Comparison of ENCODE assay signal across 21 cellular contexts in genomic region chr7:43565786-43566185, GRCh38. TPM values are rescaled to one million over a fixed set of nuclear protein-coding genes. Genes with fewer than 3 reads are reported as not detected.
DNase-seq lines count a peak whose midpoint lies in the region; ATAC-seq, FAIRE-seq and TF ChIP-seq lines count a peak whose summit lies in the region.
"Had no signal": no experiment of that assay in that cellular context is flagged by ENCODE, and none has a peak within 500 bp of the region (broad histone marks: within the 10 kb centered on the region; RNA-seq: fewer than 3 reads in every experiment).

No MANE protein-coding gene starts in this region.

- BruUV-seq in HepG2 (replicated peaks; lab: Mats Ljungman, UMichigan): no TSS peak

- H3K9me3 ChIP-seq in HepG2 (ENCODE audit: low read length) (no peaks in the 10 kb centered on the region), right lobe of liver (no peaks in the 10 kb centered on the region)
- H3K9me3 ChIP-seq: breast epithelium, gastrocnemius medialis had no signal

- H4K20me1 ChIP-seq in HepG2 (ENCODE audit: insufficient read depth, low read length): no peaks in the 10 kb centered on the region

- intact Hi-C loops in HepG2 (cut with micrococcal nuclease; ENCODE audit: unreplicated experiment): no loop called here
- intact Hi-C loops in right lobe of liver (cut with DNase I): no loop called here

- H3K9ac ChIP-seq in HepG2 (ENCODE audit: insufficient read depth, low read depth, low read length): no peak overlapping the region

- 52% methylated on average over 6 of the region's 6 CpGs for WGBS in HepG2 (ENCODE audit: low lambda C conversion rate)
- 52% methylated on average over 6 of the region's 6 CpGs for WGBS in right lobe of liver (ENCODE audit: insufficient coverage, low coverage, low lambda C conversion rate, missing lambda C conversion rate)

- no peak for FAIRE-seq in HepG2 (lab: Jason Lieb, UNC)

- no peak for TF ChIP-seq RAD21 in HepG2 (CRISPR knock-in tag; IDR thresholded peaks at IDR 0.05)

- H3K27ac ChIP-seq in HepG2 (ENCODE audit: extremely low read length, insufficient read depth, low read length): no peak overlapping the region
- no peak overlapping the region for H3K27ac ChIP-seq in right lobe of liver
- H3K27ac ChIP-seq: breast epithelium, gastrocnemius medialis, HL-60 had no signal

- no peak for TF ChIP-seq POLR2A in HepG2 (IDR thresholded peaks at IDR 0.05; ENCODE audit: insufficient read depth in 1 of 2, low read depth in 2 of 2, low read length in 2 of 2)
- TF ChIP-seq POLR2A in right lobe of liver (IDR thresholded peaks at IDR 0.05): no peak

- no peaks in the 10 kb centered on the region for H3K79me2 ChIP-seq in HepG2 (ENCODE audit: insufficient read depth, low read length)

- no peak for ATAC-seq in HepG2
- ATAC-seq in right lobe of liver: no peak
- ATAC-seq in HG02798 (IDR thresholded peaks at IDR 0.05; ENCODE audit: poor library complexity, unreplicated experiment): no peak
- ATAC-seq in GM21825 (IDR thresholded peaks at IDR 0.05; ENCODE audit: unreplicated experiment): no peak
- ATAC-seq: gastrocnemius medialis, right cardiac atrium had no signal

- in situ Hi-C loops in HepG2 (cut with HindIII; ENCODE audit: extremely low pct_ligation_motif_present, low pct_unique_long_range_greater_than_20kb): no loop called here
- in situ Hi-C loops in G401 (cut with HindIII; ENCODE audit: low sequenced_read_pairs): no loop called here

- H3K4me1 ChIP-seq in HepG2 (ENCODE audit: insufficient read depth, low read length) (peaks cover 14% of the 10 kb centered on the region), right lobe of liver (peaks cover 0 to 4% (median 0%) of the 10 kb centered on the region in 4 donors)
- H3K4me1 ChIP-seq: breast epithelium, gastrocnemius medialis had no signal

- H3K27me3 ChIP-seq in HepG2 (ENCODE audit: control insufficient read depth in 1 of 2, insufficient read depth in 2 of 2, low read length in 2 of 2) (no peaks in the 10 kb centered on the region; a peak in 2 of 5 replicates), right lobe of liver (no peaks in the 10 kb centered on the region)
- H3K27me3 ChIP-seq: breast epithelium, gastrocnemius medialis had no signal

- DNase-seq in HepG2 (ENCODE audit: low spot score): no peak
- DNase-seq in right lobe of liver: no peak
- DNase-seq in RPMI7951 (ENCODE audit: low read depth): peak; percentile 54
- DNase-seq in fibroblast of mammary gland (ENCODE audit: low read depth): peak; percentile 21
- DNase-seq in G401 (ENCODE audit: low spot score): no peak
- DNase-seq in MV-4-11 (lab: John Stamatoyannopoulos, UW): no peak
- DNase-seq: activated CD8-positive, alpha-beta memory T cell treated with anti-CD3 and anti-CD28 coated beads, Interleukin-2, amount 50 U/mL, for 48 hours; activated effector memory CD4-positive, alpha-beta T cell treated with Interleukin-2 at 50 U/mL for 16 hours; CD4-positive, CD25-positive, alpha-beta regulatory T cell; cortex of kidney; DMS79; gastrocnemius medialis; kidney glomerular epithelial cell; NCI-H1436 treated with DMSO at 0.1 percent for 48 hours; NCI-H2171 treated with DMSO at 0.1 percent for 48 hours; right cardiac atrium; substantia nigra had no signal

- H2AFZ ChIP-seq in HepG2 (ENCODE audit: low read length): no peak overlapping the region

- TF ChIP-seq EP300 in HepG2 (IDR thresholded peaks at IDR 0.05; ENCODE audit: low read depth in 2 of 2, low read length in 2 of 2): no peak
- TF ChIP-seq EP300 in HepG2 (CRISPR knock-in tag; IDR thresholded peaks at IDR 0.05; ENCODE audit: borderline replicate concordance): no peak

- no peak overlapping the region for H3K4me2 ChIP-seq in HepG2 (ENCODE audit: low read depth, low read length)

- POLR2A ChIA-PET in HepG2 (lab: Yijun Ruan, JAX): no interaction called here

- H3K36me3 ChIP-seq in HepG2 (replicated peaks in 1 of 2; ENCODE audit: control insufficient read depth in 1 of 2, insufficient read depth in 2 of 2, low read length in 2 of 2) (no peaks in the 10 kb centered on the region), right lobe of liver (no peaks in the 10 kb centered on the region)
- H3K36me3 ChIP-seq: breast epithelium, gastrocnemius medialis had no signal

- TF ChIP-seq CTCF in HepG2 (CRISPR knock-in tag; IDR thresholded peaks at IDR 0.05): no peak
- TF ChIP-seq CTCF in right lobe of liver (IDR thresholded peaks at IDR 0.05): no peak
- TF ChIP-seq CTCF in fibroblast of mammary gland (conservative IDR thresholded peaks at IDR 0.05; ENCODE audit: control insufficient read depth, insufficient read depth, low read depth, low read length): no peak

- CTCF ChIA-PET in HepG2 (lab: Yijun Ruan, JAX; ENCODE audit: low intra/inter-chr PET ratio, low total read pairs): no interaction called here

- H3K4me3 ChIP-seq in HepG2 (replicated peaks in 1 of 3; ENCODE audit: insufficient read depth in 1 of 3, low read depth in 2 of 3, low read length in 3 of 3) (no peak overlapping the region), right lobe of liver (no peak overlapping the region), fibroblast of mammary gland (ENCODE audit: control insufficient read depth, low read depth, low read length) (no peak overlapping the region)
- H3K4me3 ChIP-seq: breast epithelium, gastrocnemius medialis had no signal

TF ChIP-seq in HepG2, 621 proteins besides CTCF, POLR2A, EP300 and RAD21:
- TF ChIP-seq RAD51 (IDR thresholded peaks at IDR 0.05; ENCODE audit: borderline replicate concordance) (peak; percentile 64; the same call in 1 of the 2 replicates), MAFF (IDR thresholded peaks at IDR 0.05; ENCODE audit: low read depth, low read length) (peak; percentile 77), MAFK (conservative IDR thresholded peaks at IDR 0.05 in 1 of 2, IDR thresholded peaks at IDR 0.05 in 1 of 2; ENCODE audit: low read length in 2 of 2) (peak; percentile 75 to 83), ETV6 (CRISPR knock-in tag; conservative IDR thresholded peaks at IDR 0.05) (no peak)

RNA-seq across cellular contexts. Expression of gene STK17A, which starts 17.1 kb away (rescaled TPM):
- total RNA-seq in HepG2 (2016; rRNA removed; fragmentation: Illumina TruSeq; extraction: Trizol) (24.3 and 30.2 TPM in 2 replicates), right lobe of liver (10 to 100 TPM in 3 of 6 experiments, 1 to 10 TPM in 3; 1.7 to 20.9 (median 7.9) TPM)
- total RNA-seq in HepG2 (2016; cell fraction: cytosol; rRNA removed; fragmentation: Illumina TruSeq; extraction: Trizol; ENCODE audit: low read depth): 5.3 and 5.9 TPM in 2 replicates
- total RNA-seq in HepG2 (2016; cell fraction: insoluble cytoplasmic fraction; rRNA removed; fragmentation: Illumina TruSeq; extraction: Trizol): 24.1 and 28.2 TPM in 2 replicates
- total RNA-seq in HepG2 (2016; cell fraction: membrane; rRNA removed; fragmentation: Illumina TruSeq; extraction: Trizol): 10.8 and 11.7 TPM in 2 replicates
- 13.0 and 16.0 TPM in 2 replicates for total RNA-seq in HepG2 (2016; cell fraction: nucleus; rRNA removed; fragmentation: Illumina TruSeq; extraction: Trizol)
- 16.3 and 18.6 TPM in 2 replicates for polyA plus RNA-seq in HepG2 (2011; rRNA removed)
- polyA plus RNA-seq in HepG2 (2011; cell fraction: cytosol; rRNA removed): 8.2 and 13.1 TPM in 2 replicates
- 9.5 and 12.7 TPM in 2 replicates for polyA plus RNA-seq in HepG2 (2011; cell fraction: nucleus; rRNA removed)
- polyA plus RNA-seq in HepG2 (2012): 44.1 and 47.2 TPM in 2 replicates
- polyA plus RNA-seq in HepG2 (2016; cell fraction: cytosol; fragmentation: Illumina TruSeq; extraction: Trizol; ENCODE audit: low read depth): 3.7 and 4.1 TPM in 2 replicates
- 20.8 and 22.2 TPM in 2 replicates for polyA plus RNA-seq in HepG2 (2016; cell fraction: insoluble cytoplasmic fraction; fragmentation: Illumina TruSeq; extraction: Trizol; ENCODE audit: low read depth)
- 5.4 and 6.7 TPM in 2 replicates for polyA plus RNA-seq in HepG2 (2016; cell fraction: membrane; fragmentation: Illumina TruSeq; extraction: Trizol; ENCODE audit: low read depth)
- 17.1 and 19.2 TPM in 2 replicates for polyA plus RNA-seq in HepG2 (2016; cell fraction: nucleus; fragmentation: Illumina TruSeq; extraction: Trizol; ENCODE audit: insufficient read depth, low read depth)
- polyA minus RNA-seq in HepG2 (2011; rRNA and poly(A)+ RNA removed; ENCODE audit: low replicate concordance): 6.8 and 7.3 TPM in 2 replicates
- 15.5 and 20.7 TPM in 2 replicates for polyA minus RNA-seq in HepG2 (2011; cell fraction: cytosol; rRNA and poly(A)+ RNA removed)
- polyA minus RNA-seq in HepG2 (2011; cell fraction: nucleus; rRNA and poly(A)+ RNA removed): 32.6 and 33.4 TPM in 2 replicates
- total RNA-seq in RPMI7951 (2014; rRNA removed; shearing (Covaris generic)): 94.3 and 97.4 TPM in 2 replicates
- 146 and 170 TPM in 2 replicates for total RNA-seq in G401 (2014; rRNA removed; shearing (Covaris generic))

Comparison
In these comparisons a context has a peak if more than half of its experiments do, and no peak if none do; other contexts are left out.
1. DNase-seq: peak in RPMI7951 (single experiment) and fibroblast of mammary gland (single experiment); none in HepG2 (single experiment), right lobe of liver (0 of 3), G401 (single experiment) and MV-4-11 (single experiment).